ENCODE assay signal across 1 cellular context in the genomic region with DNA sequence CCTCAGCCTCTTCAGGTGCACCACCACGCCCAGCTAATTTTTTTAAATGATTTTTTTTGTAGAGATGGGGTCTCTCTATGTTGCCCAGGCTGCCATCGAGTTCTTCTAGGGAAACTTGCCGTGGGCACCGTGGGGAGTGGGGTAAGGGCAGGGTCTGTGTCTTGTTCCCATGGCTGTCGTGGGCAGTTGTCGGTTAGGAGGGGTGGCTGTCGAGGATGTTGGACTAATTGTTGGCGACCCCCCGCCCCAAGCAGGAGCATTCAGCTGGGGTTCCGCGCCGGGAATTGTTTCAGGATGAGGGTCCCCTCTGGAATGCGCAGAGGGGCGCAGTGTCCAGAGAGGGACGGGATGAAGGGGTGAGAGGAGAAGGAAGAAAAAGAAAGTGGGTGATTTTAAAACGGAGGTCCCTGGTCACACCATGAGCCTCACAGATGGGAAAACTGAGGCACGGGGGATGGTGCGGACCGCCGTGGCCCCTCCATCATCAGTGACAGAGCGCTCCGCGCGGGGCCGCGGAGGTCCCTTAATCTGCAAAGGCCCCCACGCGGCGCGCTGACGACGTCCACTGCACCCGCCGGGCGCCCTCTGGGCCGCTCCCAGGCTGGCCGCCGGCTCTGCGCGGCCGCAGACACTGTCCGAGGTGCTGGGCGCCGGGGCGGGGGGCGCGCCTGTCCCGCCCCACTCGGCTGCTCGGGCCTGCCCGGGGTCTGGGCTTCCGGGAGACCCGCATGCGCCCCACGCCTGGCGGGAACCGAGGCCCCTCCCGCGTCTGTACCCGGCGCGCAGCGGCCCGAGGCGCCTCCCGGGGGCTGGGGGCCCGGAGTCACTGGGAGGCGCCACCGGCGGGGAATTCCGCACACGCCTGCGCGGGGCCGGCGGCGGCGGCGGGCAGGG.
TF ChIP-seq lines count a peak whose summit lies in the region.

No MANE protein-coding gene starts in this region.

TF ChIP-seq in GM12878, 131 proteins besides CTCF, POLR2A, EP300 and RAD21 (continues in another document):
- no peak for TF ChIP-seq ZBTB33 (IDR thresholded peaks at IDR 0.05)
- no peak for TF ChIP-seq PML (IDR thresholded peaks at IDR 0.05; ENCODE audit: low read length)
- no peak for TF ChIP-seq STAT1 (conservative IDR thresholded peaks at IDR 0.05)
- peak; percentile 76; the same call in 1 of the 2 replicates for TF ChIP-seq RB1 (IDR thresholded peaks at IDR 0.05; ENCODE audit: borderline replicate concordance)
- peak; percentile 98 for TF ChIP-seq GATAD2B (conservative IDR thresholded peaks at IDR 0.05; ENCODE audit: low read depth)
- peak in 1 of 2 experiments; percentile 68; a peak in 2 of 4 replicates for TF ChIP-seq BHLHE40 (IDR thresholded peaks at IDR 0.05; ENCODE audit: borderline replicate concordance in 1 of 2, low read depth in 2 of 2, low read length in 1 of 2)
- TF ChIP-seq NBN (IDR thresholded peaks at IDR 0.05), result 0 out of 2 replicates have a peak, but pooled peaks have one; percentile 6
- TF ChIP-seq, protein P1, sequence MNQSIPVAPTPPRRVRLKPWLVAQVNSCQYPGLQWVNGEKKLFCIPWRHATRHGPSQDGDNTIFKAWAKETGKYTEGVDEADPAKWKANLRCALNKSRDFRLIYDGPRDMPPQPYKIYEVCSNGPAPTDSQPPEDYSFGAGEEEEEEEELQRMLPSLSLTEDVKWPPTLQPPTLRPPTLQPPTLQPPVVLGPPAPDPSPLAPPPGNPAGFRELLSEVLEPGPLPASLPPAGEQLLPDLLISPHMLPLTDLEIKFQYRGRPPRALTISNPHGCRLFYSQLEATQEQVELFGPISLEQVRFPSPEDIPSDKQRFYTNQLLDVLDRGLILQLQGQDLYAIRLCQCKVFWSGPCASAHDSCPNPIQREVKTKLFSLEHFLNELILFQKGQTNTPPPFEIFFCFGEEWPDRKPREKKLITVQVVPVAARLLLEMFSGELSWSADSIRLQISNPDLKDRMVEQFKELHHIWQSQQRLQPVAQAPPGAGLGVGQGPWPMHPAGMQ (IDR thresholded peaks at IDR 0.05; ENCODE audit: borderline replicate concordance), result no peak
- TF ChIP-seq ZNF687 (IDR thresholded peaks at IDR 0.05), result peak; percentile 82
- TF ChIP-seq, protein P2, sequence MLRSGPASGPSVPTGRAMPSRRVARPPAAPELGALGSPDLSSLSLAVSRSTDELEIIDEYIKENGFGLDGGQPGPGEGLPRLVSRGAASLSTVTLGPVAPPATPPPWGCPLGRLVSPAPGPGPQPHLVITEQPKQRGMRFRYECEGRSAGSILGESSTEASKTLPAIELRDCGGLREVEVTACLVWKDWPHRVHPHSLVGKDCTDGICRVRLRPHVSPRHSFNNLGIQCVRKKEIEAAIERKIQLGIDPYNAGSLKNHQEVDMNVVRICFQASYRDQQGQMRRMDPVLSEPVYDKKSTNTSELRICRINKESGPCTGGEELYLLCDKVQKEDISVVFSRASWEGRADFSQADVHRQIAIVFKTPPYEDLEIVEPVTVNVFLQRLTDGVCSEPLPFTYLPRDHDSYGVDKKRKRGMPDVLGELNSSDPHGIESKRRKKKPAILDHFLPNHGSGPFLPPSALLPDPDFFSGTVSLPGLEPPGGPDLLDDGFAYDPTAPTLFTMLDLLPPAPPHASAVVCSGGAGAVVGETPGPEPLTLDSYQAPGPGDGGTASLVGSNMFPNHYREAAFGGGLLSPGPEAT (IDR thresholded peaks at IDR 0.05; ENCODE audit: low read depth), result no peak
- TF ChIP-seq ZNF207 (IDR thresholded peaks at IDR 0.05; ENCODE audit: borderline replicate concordance), result peak; percentile 71; the same call in 1 of the 2 replicates
- no peak for TF ChIP-seq WRNIP1 (IDR thresholded peaks at IDR 0.05; ENCODE audit: borderline replicate concordance, low read depth, low read length)
- TF ChIP-seq HDAC2 (IDR thresholded peaks at IDR 0.05), result no peak
- no peak for TF ChIP-seq MTA3 (IDR thresholded peaks at IDR 0.05; ENCODE audit: borderline replicate concordance, low read length)
- TF ChIP-seq LARP7 (IDR thresholded peaks at IDR 0.05), result peak; percentile 92
- peak; percentile 64; the same call in 1 of the 2 replicates for TF ChIP-seq NR2F1 (conservative IDR thresholded peaks at IDR 0.05)
- TF ChIP-seq ZNF24 (IDR thresholded peaks at IDR 0.05), result peak; percentile 51; the same call in 1 of the 2 replicates
- TF ChIP-seq DPF2 (IDR thresholded peaks at IDR 0.05), result peak; percentile 90
- TF ChIP-seq TCF12 (IDR thresholded peaks at IDR 0.05; ENCODE audit: low read depth, low read length), result peak; percentile 31; the same call in 1 of the 2 replicates
- TF ChIP-seq RELA (IDR thresholded peaks at IDR 0.05; ENCODE audit: borderline replicate concordance, partially characterized antibody), result peak; percentile 78
- no peak for TF ChIP-seq RCOR1 (conservative IDR thresholded peaks at IDR 0.05; ENCODE audit: low read depth, low read length)
- 0 out of 2 replicates have a peak, but pooled peaks have one; percentile 62 for TF ChIP-seq ZNF592 (IDR thresholded peaks at IDR 0.05)
- no peak for TF ChIP-seq GABPA (IDR thresholded peaks at IDR 0.05; ENCODE audit: low read depth)
- TF ChIP-seq MXI1 (IDR thresholded peaks at IDR 0.05; ENCODE audit: low read depth, low read length), result 0 out of 2 replicates have a peak, but pooled peaks have one; percentile 14
- no peak for TF ChIP-seq CBFB (IDR thresholded peaks at IDR 0.05; ENCODE audit: low read depth)
- no peak for TF ChIP-seq TCF3 (IDR thresholded peaks at IDR 0.05; ENCODE audit: borderline replicate concordance, insufficient read depth, low read depth, low read length)
- peak; percentile 21; the same call in 1 of the 2 replicates for TF ChIP-seq NRF1 (conservative IDR thresholded peaks at IDR 0.05; ENCODE audit: low read depth, low read length)
- 0 out of 2 replicates have a peak, but pooled peaks have one; percentile 42 for TF ChIP-seq ZSCAN29 (IDR thresholded peaks at IDR 0.05)
- TF ChIP-seq KDM1A (IDR thresholded peaks at IDR 0.05; ENCODE audit: borderline replicate concordance), result no peak
- TF ChIP-seq E2F8 (IDR thresholded peaks at IDR 0.05; ENCODE audit: low read depth, partially characterized antibody), result no peak
- TF ChIP-seq MEF2A (IDR thresholded peaks at IDR 0.05; ENCODE audit: insufficient read depth, low read depth, low read length), result no peak
- TF ChIP-seq BACH1 (IDR thresholded peaks at IDR 0.05; ENCODE audit: borderline replicate concordance), result peak; percentile 88
- TF ChIP-seq KLF5 (IDR thresholded peaks at IDR 0.05; ENCODE audit: partially characterized antibody), result peak; percentile 71
- TF ChIP-seq, protein P3, sequence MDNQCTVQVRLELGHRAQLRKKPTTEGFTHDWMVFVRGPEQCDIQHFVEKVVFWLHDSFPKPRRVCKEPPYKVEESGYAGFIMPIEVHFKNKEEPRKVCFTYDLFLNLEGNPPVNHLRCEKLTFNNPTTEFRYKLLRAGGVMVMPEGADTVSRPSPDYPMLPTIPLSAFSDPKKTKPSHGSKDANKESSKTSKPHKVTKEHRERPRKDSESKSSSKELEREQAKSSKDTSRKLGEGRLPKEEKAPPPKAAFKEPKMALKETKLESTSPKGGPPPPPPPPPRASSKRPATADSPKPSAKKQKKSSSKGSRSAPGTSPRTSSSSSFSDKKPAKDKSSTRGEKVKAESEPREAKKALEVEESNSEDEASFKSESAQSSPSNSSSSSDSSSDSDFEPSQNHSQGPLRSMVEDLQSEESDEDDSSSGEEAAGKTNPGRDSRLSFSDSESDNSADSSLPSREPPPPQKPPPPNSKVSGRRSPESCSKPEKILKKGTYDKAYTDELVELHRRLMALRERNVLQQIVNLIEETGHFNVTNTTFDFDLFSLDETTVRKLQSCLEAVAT (IDR thresholded peaks at IDR 0.05), result peak; percentile 67
- no peak for TF ChIP-seq ATF7 (IDR thresholded peaks at IDR 0.05; ENCODE audit: low read depth)
